Comparison of ENCODE assay signal across 20 cellular contexts in the genomic region with DNA sequence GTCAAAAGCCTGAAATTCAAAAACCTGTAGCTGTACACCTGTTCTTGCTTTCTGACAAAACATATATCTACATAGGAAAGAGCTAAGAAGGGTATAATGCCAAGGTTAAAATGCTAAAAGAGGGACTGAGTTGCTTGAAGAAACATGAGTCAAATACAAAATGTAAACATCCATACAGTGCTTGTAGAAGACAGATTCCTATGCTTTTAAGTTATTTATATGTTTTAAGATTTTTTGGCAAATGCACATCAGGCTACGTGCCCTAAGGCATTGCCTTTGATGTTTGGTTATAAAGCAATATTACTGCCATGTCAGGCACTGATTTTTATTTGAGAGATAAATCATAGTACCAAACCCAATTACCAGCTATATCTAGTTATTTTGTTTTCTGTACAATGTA.
"Had no signal": no experiment of that assay in that cellular context is flagged by ENCODE, and none has a peak within 500 bp of the region (broad histone marks: within the 10 kb centered on the region; RNA-seq: fewer than 3 reads in every experiment).

No MANE protein-coding gene starts in this region.

- H3K4me3 ChIP-seq: PC-9, Peyer's patch, SJCRH30 had no signal

- H3K9me3 ChIP-seq: Peyer's patch, SJCRH30 had no signal

- ATAC-seq: Right ventricle myocardium inferior, SK-N-SH treated with all-trans-retinoic acid at 6 μM for 48 hours had no signal

- DNase-seq: KBM-7; NCI-H1092; NCI-H1105 treated with DMSO at 0.1 percent for 48 hours; NCI-H1417 treated with DMSO at 0.1 percent for 48 hours; NCI-H146; NCI-H1694 treated with DMSO at 0.1 percent for 48 hours; NCI-H1930; NCI-H2081; NCI-H2107; NCI-H2227 treated with DMSO at 0.1 percent for 48 hours; NCI-H524; NCI-H526 treated with DMSO at 0.1 percent for 48 hours; NCI-H774; NK-92 treated with Interleukin-12 subunit alpha and Interleukin-12 subunit beta, amount 100 ng/mL, for 24 hours; PC-9; Peyer's patch; SHP77 treated with DMSO at 0.1 percent for 48 hours; SJCRH30 had no signal

- H3K36me3 ChIP-seq: Peyer's patch, SJCRH30 had no signal

- H3K27ac ChIP-seq: PC-9, Peyer's patch, SJCRH30 had no signal

- H3K27me3 ChIP-seq: Peyer's patch, SJCRH30 had no signal

- H3K4me1 ChIP-seq: Peyer's patch had no signal
